ENCODE assay signal across 24 cellular contexts in the genomic region with DNA sequence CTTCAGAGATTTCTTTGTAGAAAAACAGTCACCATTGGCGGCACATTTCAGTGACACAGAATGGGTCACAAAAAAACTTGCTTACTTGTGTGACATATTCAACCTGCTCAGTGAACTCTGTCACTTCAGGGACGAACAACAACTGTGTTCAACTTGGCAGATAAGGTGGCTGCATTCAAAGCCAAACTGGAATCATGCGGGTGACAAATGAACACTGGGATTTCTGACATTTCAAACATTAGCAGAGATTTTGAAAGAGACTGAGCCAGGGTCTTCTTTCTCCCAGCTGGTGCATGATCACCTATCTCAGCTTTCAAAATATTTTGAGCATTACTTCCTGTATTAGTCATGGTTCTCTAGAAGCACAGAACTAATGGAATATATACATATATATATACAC.
"Had no signal": no experiment of that assay in that cellular context is flagged by ENCODE, and none has a peak within 500 bp of the region (broad histone marks: within the 10 kb centered on the region; RNA-seq: fewer than 3 reads in every experiment).

No MANE protein-coding gene starts in this region.

- H3K4me3 ChIP-seq: gastrocnemius medialis, left lung, mucosa of descending colon, prostate gland, right atrium auricular region, smooth muscle cell, transverse colon, vagina had no signal

- H3K36me3 Mint-ChIP-seq: mesothelial cell of epicardium had no signal

- DNase-seq: effector CD8-positive, alpha-beta T cell; endodermal cell; foreskin fibroblast; gastrocnemius medialis; head of caudate nucleus; left lung; mesenchymal stem cell; mucosa of descending colon; naive B cell; nucleus accumbens; stimulated activated CD4-positive, alpha-beta T cell treated with anti-CD3 and anti-CD28 coated beads, Interleukin-12 subunit alpha, Interleukin-12 subunit beta, amount 100 ng/mL, for 4 hours; stimulated activated CD4-positive, alpha-beta T cell treated with anti-CD3 and anti-CD28 coated beads, Interleukin-4, amount 100 ng/mL, for 1 hour; stimulated activated naive CD4-positive, alpha-beta T cell treated with Interleukin-2 at 50 U/mL for 16 hours; transverse colon had no signal

- H3K9me3 Mint-ChIP-seq: endodermal cell; mesothelial cell of epicardium; natural killer cell treated with Interleukin-12 subunit alpha and Interleukin-12 subunit beta and Interleukin-15 and Interleukin-18, amount 100 ng/mL, for 72 hours; stimulated activated effector memory CD8-positive, alpha-beta T cell treated with anti-CD3 and anti-CD28 coated beads, Interleukin-12 subunit alpha, Interleukin-12 subunit beta, amount 100 ng/mL, for 72 hours had no signal

- H3K4me1 ChIP-seq: prostate gland had no signal

- H3K27me3 ChIP-seq: gastrocnemius medialis, right atrium auricular region, vagina had no signal

- ATAC-seq: esophagus mucosa; gastrocnemius medialis; left lung; mucosa of descending colon; natural killer cell treated with Interleukin-12 subunit alpha and Interleukin-12 subunit beta and Interleukin-15 and Interleukin-18, amount 100 ng/mL, for 72 hours; sciatic nerve had no signal

- H3K27ac ChIP-seq: epithelial cell of prostate, gastrocnemius medialis, left lung, prostate gland, right atrium auricular region, transverse colon, vagina had no signal

- H3K36me3 ChIP-seq: gastrocnemius medialis, left lung, prostate gland, right atrium auricular region, transverse colon, vagina had no signal

- H3K27ac Mint-ChIP-seq: endodermal cell; mesothelial cell of epicardium; stimulated activated effector memory CD8-positive, alpha-beta T cell treated with anti-CD3 and anti-CD28 coated beads, Interleukin-12 subunit alpha, Interleukin-12 subunit beta, amount 100 ng/mL, for 72 hours had no signal

- H3K4me2 ChIP-seq: smooth muscle cell had no signal

- H3K9me3 ChIP-seq: gastrocnemius medialis, left lung, mucosa of descending colon, prostate gland, right atrium auricular region, transverse colon, vagina had no signal
